In the genomic region with DNA sequence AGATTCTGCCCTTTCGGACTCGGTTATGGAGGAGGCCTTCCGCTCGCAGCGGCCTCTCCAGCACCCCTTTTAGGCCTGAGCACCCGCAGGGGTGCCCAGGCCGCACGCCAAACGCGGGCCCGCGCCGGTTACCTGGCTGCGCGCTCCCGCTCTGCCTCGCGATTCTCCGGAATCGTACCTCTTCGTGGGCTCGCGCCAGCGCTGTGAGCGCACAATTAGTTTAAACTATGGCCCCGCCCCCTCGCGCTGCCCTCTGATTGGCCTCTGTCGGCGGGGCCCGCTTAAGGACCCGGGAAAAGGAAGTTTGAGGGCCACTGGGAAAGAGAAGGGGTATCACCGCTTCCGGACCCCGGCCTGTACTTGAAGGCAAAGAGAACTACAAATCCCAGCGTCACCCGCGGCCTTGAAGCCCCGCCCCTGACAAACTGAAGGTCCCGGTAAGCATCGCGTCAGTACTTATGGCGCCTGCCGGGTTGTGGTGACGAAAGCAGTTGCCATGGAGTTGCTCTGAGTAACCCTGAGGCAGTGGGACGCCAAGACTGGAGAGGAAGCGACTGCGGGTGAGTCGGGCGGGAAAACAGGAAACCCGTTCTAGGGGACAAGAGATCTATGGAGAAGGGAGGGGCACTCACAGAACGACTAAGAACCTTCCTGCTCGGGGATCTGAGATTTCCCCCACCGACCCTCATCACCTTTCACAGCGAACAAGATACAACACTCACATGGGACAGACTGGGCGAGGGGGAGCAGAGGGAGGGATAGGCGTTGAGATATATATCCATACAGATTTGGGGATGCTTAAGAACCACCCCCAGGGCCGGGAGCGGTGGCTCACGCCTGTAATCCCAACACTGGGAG, we compare ENCODE assay signal across 1 cellular context.
TF ChIP-seq lines count a peak whose summit lies in the region.

Gene LRRC51 (plus strand): TSS at position 525 of the 858 bp plus-strand sequence. CDS start 8,234 bp downstream, outside the sequence.
A gene with protein sequence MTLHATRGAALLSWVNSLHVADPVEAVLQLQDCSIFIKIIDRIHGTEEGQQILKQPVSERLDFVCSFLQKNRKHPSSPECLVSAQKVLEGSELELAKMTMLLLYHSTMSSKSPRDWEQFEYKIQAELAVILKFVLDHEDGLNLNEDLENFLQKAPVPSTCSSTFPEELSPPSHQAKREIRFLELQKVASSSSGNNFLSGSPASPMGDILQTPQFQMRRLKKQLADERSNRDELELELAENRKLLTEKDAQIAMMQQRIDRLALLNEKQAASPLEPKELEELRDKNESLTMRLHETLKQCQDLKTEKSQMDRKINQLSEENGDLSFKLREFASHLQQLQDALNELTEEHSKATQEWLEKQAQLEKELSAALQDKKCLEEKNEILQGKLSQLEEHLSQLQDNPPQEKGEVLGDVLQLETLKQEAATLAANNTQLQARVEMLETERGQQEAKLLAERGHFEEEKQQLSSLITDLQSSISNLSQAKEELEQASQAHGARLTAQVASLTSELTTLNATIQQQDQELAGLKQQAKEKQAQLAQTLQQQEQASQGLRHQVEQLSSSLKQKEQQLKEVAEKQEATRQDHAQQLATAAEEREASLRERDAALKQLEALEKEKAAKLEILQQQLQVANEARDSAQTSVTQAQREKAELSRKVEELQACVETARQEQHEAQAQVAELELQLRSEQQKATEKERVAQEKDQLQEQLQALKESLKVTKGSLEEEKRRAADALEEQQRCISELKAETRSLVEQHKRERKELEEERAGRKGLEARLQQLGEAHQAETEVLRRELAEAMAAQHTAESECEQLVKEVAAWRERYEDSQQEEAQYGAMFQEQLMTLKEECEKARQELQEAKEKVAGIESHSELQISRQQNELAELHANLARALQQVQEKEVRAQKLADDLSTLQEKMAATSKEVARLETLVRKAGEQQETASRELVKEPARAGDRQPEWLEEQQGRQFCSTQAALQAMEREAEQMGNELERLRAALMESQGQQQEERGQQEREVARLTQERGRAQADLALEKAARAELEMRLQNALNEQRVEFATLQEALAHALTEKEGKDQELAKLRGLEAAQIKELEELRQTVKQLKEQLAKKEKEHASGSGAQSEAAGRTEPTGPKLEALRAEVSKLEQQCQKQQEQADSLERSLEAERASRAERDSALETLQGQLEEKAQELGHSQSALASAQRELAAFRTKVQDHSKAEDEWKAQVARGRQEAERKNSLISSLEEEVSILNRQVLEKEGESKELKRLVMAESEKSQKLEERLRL (N-terminal part only) (minus strand): TSS at position 217 of the 858 bp plus-strand sequence. CDS start 44,599 bp downstream, outside the sequence.

TF ChIP-seq in HEK293, 187 proteins besides CTCF, POLR2A, EP300 and RAD21 (continued from another document and continues in another):
- TF ChIP-seq ZNF513 (tag by site-specific recombination; IDR thresholded peaks at IDR 0.05) (no peak), ZNF19 (tag by site-specific recombination; IDR thresholded peaks at IDR 0.05; ENCODE audit: low read depth) (no peak), ZNF211 (tag by site-specific recombination; IDR thresholded peaks at IDR 0.05; ENCODE audit: low read depth) (no peak), ZNF366 (tag by site-specific recombination; conservative IDR thresholded peaks at IDR 0.05) (peak; percentile 69), ATF2 (tag by site-specific recombination; IDR thresholded peaks at IDR 0.05; ENCODE audit: low read depth) (peak; percentile 37; the same call in 1 of the 2 replicates), ZNF146 (tag by site-specific recombination; IDR thresholded peaks at IDR 0.05) (no peak), SP7 (tag by site-specific recombination; IDR thresholded peaks at IDR 0.05) (peak; percentile 23; the same call in 1 of the 2 replicates), ZNF221 (tag by site-specific recombination; IDR thresholded peaks at IDR 0.05; ENCODE audit: borderline replicate concordance) (no peak), ZNF302 (tag by site-specific recombination; IDR thresholded peaks at IDR 0.05; ENCODE audit: low read depth) (no peak), MZF1 (tag by site-specific recombination; IDR thresholded peaks at IDR 0.05; ENCODE audit: borderline replicate concordance) (peak; percentile 60; the same call in 1 of the 2 replicates), ZNF341 (tag by site-specific recombination; IDR thresholded peaks at IDR 0.05; ENCODE audit: low read depth) (0 out of 2 replicates have a peak, but pooled peaks have one; percentile 16), ZNF549 (tag by site-specific recombination; IDR thresholded peaks at IDR 0.05) (no peak), ZNF274 (IDR thresholded peaks at IDR 0.05; ENCODE audit: low read length) (no peak), ZNF274 (tag by site-specific recombination; IDR thresholded peaks at IDR 0.05; ENCODE audit: borderline replicate concordance) (no peak), ZNF610 (tag by site-specific recombination; IDR thresholded peaks at IDR 0.05; ENCODE audit: borderline replicate concordance) (no peak), KLF16 (tag by site-specific recombination; IDR thresholded peaks at IDR 0.05) (peak; percentile 58; the same call in 1 of the 2 replicates), ZFP41 (tag by site-specific recombination; IDR thresholded peaks at IDR 0.05; ENCODE audit: borderline replicate concordance) (no peak), ZNF768 (tag by site-specific recombination; IDR thresholded peaks at IDR 0.05) (no peak), ZFHX2 (tag by site-specific recombination; conservative IDR thresholded peaks at IDR 0.05) (no peak), ZNF529 (tag by site-specific recombination; IDR thresholded peaks at IDR 0.05; ENCODE audit: insufficient replicate concordance) (no peak), ZNF544 (tag by site-specific recombination; IDR thresholded peaks at IDR 0.05) (no peak), ZBTB20 (tag by site-specific recombination; IDR thresholded peaks at IDR 0.05) (peak; percentile 95), ZNF354C (tag by site-specific recombination; IDR thresholded peaks at IDR 0.05; ENCODE audit: borderline replicate concordance, low read depth) (no peak), ZNF416 (tag by site-specific recombination; IDR thresholded peaks at IDR 0.05) (no peak), ZNF324 (tag by site-specific recombination; IDR thresholded peaks at IDR 0.05) (no peak), WT1 (tag by site-specific recombination; IDR thresholded peaks at IDR 0.05) (no peak), BCL11B (tag by site-specific recombination; IDR thresholded peaks at IDR 0.05; ENCODE audit: low read depth) (no peak), PRDM4 (tag by site-specific recombination; IDR thresholded peaks at IDR 0.05) (0 out of 2 replicates have a peak, but pooled peaks have one; percentile 7)
- TF ChIP-seq, protein P1, sequence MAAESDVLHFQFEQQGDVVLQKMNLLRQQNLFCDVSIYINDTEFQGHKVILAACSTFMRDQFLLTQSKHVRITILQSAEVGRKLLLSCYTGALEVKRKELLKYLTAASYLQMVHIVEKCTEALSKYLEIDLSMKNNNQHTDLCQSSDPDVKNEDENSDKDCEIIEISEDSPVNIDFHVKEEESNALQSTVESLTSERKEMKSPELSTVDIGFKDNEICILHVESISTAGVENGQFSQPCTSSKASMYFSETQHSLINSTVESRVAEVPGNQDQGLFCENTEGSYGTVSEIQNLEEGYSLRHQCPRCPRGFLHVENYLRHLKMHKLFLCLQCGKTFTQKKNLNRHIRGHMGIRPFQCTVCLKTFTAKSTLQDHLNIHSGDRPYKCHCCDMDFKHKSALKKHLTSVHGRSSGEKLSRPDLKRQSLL (tag by site-specific recombination; IDR thresholded peaks at IDR 0.05), result no peak
- TF ChIP-seq, protein P2, sequence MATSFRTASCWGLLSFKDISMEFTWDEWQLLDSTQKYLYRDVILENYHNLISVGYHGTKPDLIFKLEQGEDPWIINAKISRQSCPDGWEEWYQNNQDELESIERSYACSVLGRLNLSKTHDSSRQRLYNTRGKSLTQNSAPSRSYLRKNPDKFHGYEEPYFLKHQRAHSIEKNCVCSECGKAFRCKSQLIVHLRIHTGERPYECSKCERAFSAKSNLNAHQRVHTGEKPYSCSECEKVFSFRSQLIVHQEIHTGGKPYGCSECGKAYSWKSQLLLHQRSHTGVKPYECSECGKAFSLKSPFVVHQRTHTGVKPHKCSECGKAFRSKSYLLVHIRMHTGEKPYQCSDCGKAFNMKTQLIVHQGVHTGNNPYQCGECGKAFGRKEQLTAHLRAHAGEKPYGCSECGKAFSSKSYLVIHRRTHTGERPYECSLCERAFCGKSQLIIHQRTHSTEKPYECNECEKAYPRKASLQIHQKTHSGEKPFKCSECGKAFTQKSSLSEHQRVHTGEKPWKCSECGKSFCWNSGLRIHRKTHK (tag by site-specific recombination; IDR thresholded peaks at IDR 0.05), result no peak
- TF ChIP-seq, protein P3, sequence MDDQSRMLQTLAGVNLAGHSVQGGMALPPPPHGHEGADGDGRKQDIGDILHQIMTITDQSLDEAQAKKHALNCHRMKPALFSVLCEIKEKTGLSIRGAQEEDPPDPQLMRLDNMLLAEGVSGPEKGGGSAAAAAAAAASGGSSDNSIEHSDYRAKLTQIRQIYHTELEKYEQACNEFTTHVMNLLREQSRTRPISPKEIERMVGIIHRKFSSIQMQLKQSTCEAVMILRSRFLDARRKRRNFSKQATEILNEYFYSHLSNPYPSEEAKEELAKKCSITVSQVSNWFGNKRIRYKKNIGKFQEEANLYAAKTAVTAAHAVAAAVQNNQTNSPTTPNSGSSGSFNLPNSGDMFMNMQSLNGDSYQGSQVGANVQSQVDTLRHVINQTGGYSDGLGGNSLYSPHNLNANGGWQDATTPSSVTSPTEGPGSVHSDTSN (CRISPR knock-in tag; IDR thresholded peaks at IDR 0.05), result no peak
- TF ChIP-seq, protein P4, sequence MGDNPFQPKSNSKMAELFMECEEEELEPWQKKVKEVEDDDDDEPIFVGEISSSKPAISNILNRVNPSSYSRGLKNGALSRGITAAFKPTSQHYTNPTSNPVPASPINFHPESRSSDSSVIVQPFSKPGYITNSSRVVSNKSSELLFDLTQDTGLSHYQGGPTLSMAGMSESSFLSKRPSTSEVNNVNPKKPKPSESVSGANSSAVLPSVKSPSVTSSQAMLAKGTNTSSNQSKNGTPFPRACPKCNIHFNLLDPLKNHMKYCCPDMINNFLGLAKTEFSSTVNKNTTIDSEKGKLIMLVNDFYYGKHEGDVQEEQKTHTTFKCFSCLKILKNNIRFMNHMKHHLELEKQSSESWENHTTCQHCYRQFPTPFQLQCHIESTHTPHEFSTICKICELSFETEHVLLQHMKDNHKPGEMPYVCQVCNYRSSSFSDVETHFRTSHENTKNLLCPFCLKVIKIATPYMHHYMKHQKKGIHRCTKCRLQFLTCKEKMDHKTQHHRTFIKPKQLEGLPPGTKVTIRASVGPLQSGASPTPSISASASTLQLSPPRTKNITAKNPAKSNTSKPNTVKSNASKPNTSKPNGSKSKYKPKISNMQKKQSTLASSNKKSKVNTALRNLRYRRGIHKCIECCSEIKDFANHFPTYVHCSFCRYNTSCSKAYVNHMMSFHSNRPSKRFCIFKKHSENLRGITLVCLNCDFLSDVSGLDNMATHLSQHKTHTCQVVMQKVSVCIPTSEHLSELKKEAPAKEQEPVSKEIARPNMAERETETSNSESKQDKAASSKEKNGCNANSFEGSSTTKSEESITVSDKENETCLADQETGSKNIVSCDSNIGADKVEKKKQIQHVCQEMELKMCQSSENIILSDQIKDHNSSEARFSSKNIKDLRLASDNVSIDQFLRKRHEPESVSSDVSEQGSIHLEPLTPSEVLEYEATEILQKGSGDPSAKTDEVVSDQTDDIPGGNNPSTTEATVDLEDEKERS (tag by site-specific recombination; IDR thresholded peaks at IDR 0.05), result no peak
- TF ChIP-seq, protein P5, sequence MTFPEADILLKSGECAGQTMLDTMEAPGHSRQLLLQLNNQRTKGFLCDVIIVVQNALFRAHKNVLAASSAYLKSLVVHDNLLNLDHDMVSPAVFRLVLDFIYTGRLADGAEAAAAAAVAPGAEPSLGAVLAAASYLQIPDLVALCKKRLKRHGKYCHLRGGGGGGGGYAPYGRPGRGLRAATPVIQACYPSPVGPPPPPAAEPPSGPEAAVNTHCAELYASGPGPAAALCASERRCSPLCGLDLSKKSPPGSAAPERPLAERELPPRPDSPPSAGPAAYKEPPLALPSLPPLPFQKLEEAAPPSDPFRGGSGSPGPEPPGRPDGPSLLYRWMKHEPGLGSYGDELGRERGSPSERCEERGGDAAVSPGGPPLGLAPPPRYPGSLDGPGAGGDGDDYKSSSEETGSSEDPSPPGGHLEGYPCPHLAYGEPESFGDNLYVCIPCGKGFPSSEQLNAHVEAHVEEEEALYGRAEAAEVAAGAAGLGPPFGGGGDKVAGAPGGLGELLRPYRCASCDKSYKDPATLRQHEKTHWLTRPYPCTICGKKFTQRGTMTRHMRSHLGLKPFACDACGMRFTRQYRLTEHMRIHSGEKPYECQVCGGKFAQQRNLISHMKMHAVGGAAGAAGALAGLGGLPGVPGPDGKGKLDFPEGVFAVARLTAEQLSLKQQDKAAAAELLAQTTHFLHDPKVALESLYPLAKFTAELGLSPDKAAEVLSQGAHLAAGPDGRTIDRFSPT (tag by site-specific recombination; IDR thresholded peaks at IDR 0.05), result no peak
